In genomic region chr18:7857562-7857961, GRCh38 we compare ENCODE assay signal across 25 cellular contexts.
"Had no signal": no experiment of that assay in that cellular context is flagged by ENCODE, and none has a peak within 500 bp of the region (broad histone marks: within the 10 kb centered on the region; RNA-seq: fewer than 3 reads in every experiment).

No MANE protein-coding gene starts in this region.

- DNase-seq: hippocampal formation; kidney glomerular epithelial cell; left cardiac atrium; mammary epithelial cell; naive thymus-derived CD8-positive, alpha-beta T cell; nucleus accumbens; pancreas; posterior cingulate gyrus; retina; right cardiac atrium; sigmoid colon; small intestine; spleen; stimulated activated CD4-positive, alpha-beta T cell treated with anti-CD3 and anti-CD28 coated beads, Interleukin-4, amount 100 ng/mL, for 24 hours; stimulated activated naive CD4-positive, alpha-beta T cell; tibial artery had no signal

- H3K4me3 Mint-ChIP-seq: naive thymus-derived CD8-positive, alpha-beta T cell; nephron; neural crest cell; stimulated activated effector memory CD8-positive, alpha-beta T cell treated with anti-CD3 and anti-CD28 coated beads, Interleukin-12 subunit alpha, Interleukin-12 subunit beta, amount 100 ng/mL, for 72 hours; stimulated activated naive CD8-positive, alpha-beta T cell treated with anti-CD3 and anti-CD28 coated beads, Interleukin-15, Interleukin-2, amounts not matched to agents 100 ng/mL and 50 ng/mL, for 24 hours had no signal

- H3K9me3 ChIP-seq: pancreas, prostate gland, sigmoid colon, spleen, suprapubic skin, thoracic aorta, tibial artery, vagina had no signal

- H3K4me1 ChIP-seq: prostate gland, spleen, vagina had no signal

- H3K36me3 ChIP-seq: pancreas, prostate gland, sigmoid colon, spleen, suprapubic skin, thoracic aorta, tibial artery, vagina had no signal

- H3K36me3 Mint-ChIP-seq: naive thymus-derived CD8-positive, alpha-beta T cell; stimulated activated effector memory CD8-positive, alpha-beta T cell treated with anti-CD3 and anti-CD28 coated beads, Interleukin-12 subunit alpha, Interleukin-12 subunit beta, amount 100 ng/mL, for 72 hours had no signal

- H3K27me3 ChIP-seq: pancreas, sigmoid colon, spleen, suprapubic skin, tibial artery, vagina had no signal

- H3K4me3 ChIP-seq: pancreas, prostate gland, sigmoid colon, spleen, suprapubic skin, thoracic aorta, tibial artery, vagina had no signal

- H3K9me3 Mint-ChIP-seq: nephron; neural crest cell; stimulated activated naive CD8-positive, alpha-beta T cell treated with anti-CD3 and anti-CD28 coated beads, Interleukin-15, Interleukin-2, amounts not matched to agents 100 ng/mL and 50 ng/mL, for 24 hours had no signal

- ATAC-seq: left cardiac atrium; left lobe of liver; naive thymus-derived CD8-positive, alpha-beta T cell; right cardiac atrium; stimulated activated effector memory CD8-positive, alpha-beta T cell treated with anti-CD3 and anti-CD28 coated beads, Interleukin-12 subunit alpha, Interleukin-12 subunit beta, amount 100 ng/mL, for 72 hours had no signal

- H3K27ac ChIP-seq: pancreas, prostate gland, sigmoid colon, spleen, suprapubic skin, thoracic aorta, tibial artery, vagina had no signal

- H3K27me3 Mint-ChIP-seq: naive thymus-derived CD8-positive, alpha-beta T cell; stimulated activated naive CD8-positive, alpha-beta T cell treated with anti-CD3 and anti-CD28 coated beads, Interleukin-15, Interleukin-2, amounts not matched to agents 100 ng/mL and 50 ng/mL, for 24 hours had no signal

- H3K4me1 Mint-ChIP-seq: naive thymus-derived CD8-positive, alpha-beta T cell; neural crest cell; stimulated activated effector memory CD8-positive, alpha-beta T cell treated with anti-CD3 and anti-CD28 coated beads, Interleukin-12 subunit alpha, Interleukin-12 subunit beta, amount 100 ng/mL, for 72 hours had no signal

- H3K27ac Mint-ChIP-seq: naive thymus-derived CD8-positive, alpha-beta T cell; nephron; stimulated activated effector memory CD8-positive, alpha-beta T cell treated with anti-CD3 and anti-CD28 coated beads, Interleukin-12 subunit alpha, Interleukin-12 subunit beta, amount 100 ng/mL, for 72 hours; stimulated activated naive CD8-positive, alpha-beta T cell treated with anti-CD3 and anti-CD28 coated beads, Interleukin-15, Interleukin-2, amounts not matched to agents 100 ng/mL and 50 ng/mL, for 24 hours had no signal
